23 cellular contexts compared by ENCODE assay signal in the genomic region with DNA sequence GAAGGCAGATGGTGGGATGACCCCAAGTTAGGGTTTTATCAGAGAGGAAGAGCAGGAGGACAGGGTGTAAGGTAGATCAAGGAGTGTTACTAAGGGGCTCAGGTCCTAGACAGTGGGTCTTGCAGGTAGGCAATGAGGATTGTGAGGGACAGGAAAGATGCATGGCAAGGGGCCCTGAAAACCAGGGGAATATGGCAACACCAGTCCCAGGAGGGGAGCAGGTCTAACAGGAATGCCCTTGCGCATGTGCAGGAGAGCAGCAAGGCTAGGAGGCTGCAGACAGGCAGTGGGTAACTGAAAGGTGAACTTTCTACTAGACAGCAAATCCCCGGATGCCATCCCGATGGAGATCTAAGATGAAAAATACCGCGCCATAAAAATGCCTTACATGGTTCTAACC.
DNase-seq lines count a peak whose midpoint lies in the region; ATAC-seq and TF ChIP-seq lines count a peak whose summit lies in the region.
"Had no signal": no experiment of that assay in that cellular context is flagged by ENCODE, and none has a peak within 500 bp of the region (broad histone marks: within the 10 kb centered on the region; RNA-seq: fewer than 3 reads in every experiment).

No MANE protein-coding gene starts in this region.

- intact Hi-C loops in CD4-positive, alpha-beta T cell (cut with DNase I, micrococcal nuclease): no loop called here

- TF ChIP-seq EP300 in upper lobe of left lung (IDR thresholded peaks at IDR 0.05): no peak

- TF ChIP-seq CTCF in VCaP (conservative IDR thresholded peaks at IDR 0.05) (no peak), coronary artery (IDR thresholded peaks at IDR 0.05) (no peak), osteocyte (IDR thresholded peaks at IDR 0.05) (no peak), upper lobe of left lung (IDR thresholded peaks at IDR 0.05) (no peak)
- no peak for TF ChIP-seq CTCF in CD4-positive, alpha-beta T cell (IDR thresholded peaks at IDR 0.05)

- no peak overlapping the region for H3K27ac Mint-ChIP-seq in osteocyte (ENCODE audit: unreplicated experiment)
- no peak overlapping the region for H3K27ac Mint-ChIP-seq in CD4-positive, alpha-beta T cell
- H3K27ac Mint-ChIP-seq: CD4-positive, alpha-beta memory T cell; CD8-positive, alpha-beta memory T cell had no signal

- no peak for ATAC-seq in upper lobe of left lung (ENCODE audit: low FRiP score in 2 of 2)
- no peak for ATAC-seq in CD4-positive, alpha-beta T cell (ENCODE audit: poor library complexity)
- ATAC-seq: GM12878 had no signal

- no peak for TF ChIP-seq POLR2A in upper lobe of left lung (IDR thresholded peaks at IDR 0.05)

- no peaks in the 10 kb centered on the region for H3K27me3 Mint-ChIP-seq in osteocyte (ENCODE audit: unreplicated experiment)
- H3K27me3 Mint-ChIP-seq in CD4-positive, alpha-beta T cell: peaks cover 7% of the 10 kb centered on the region

- H3K4me3 ChIP-seq in coronary artery: no peak overlapping the region
- H3K4me3 ChIP-seq in upper lobe of left lung: no peak overlapping the region
- H3K4me3 ChIP-seq: BLaER1, GM12878 had no signal

- no peaks in the 10 kb centered on the region for H3K4me1 ChIP-seq in upper lobe of left lung
- H3K4me1 ChIP-seq: BE2C had no signal

- H3K4me3 Mint-ChIP-seq in osteocyte (ENCODE audit: unreplicated experiment): no peak overlapping the region
- H3K4me3 Mint-ChIP-seq in CD4-positive, alpha-beta T cell: no peak overlapping the region
- H3K4me3 Mint-ChIP-seq: CD4-positive, alpha-beta memory T cell; CD8-positive, alpha-beta memory T cell had no signal

- no peaks in the 10 kb centered on the region for H3K9me3 ChIP-seq in upper lobe of left lung
- H3K9me3 ChIP-seq in CD4-positive, alpha-beta T cell (ENCODE audit: control insufficient read depth, low read length): no peaks in the 10 kb centered on the region
- H3K9me3 ChIP-seq: BE2C, BLaER1 had no signal

- peak overlapping the region; percentile 16; the same call in 1 of the 2 replicates for H3K27ac ChIP-seq in VCaP
- no peak overlapping the region for H3K27ac ChIP-seq in coronary artery
- H3K27ac ChIP-seq in upper lobe of left lung: no peak overlapping the region
- H3K27ac ChIP-seq in CD4-positive, alpha-beta T cell (ENCODE audit: low read depth, low read length): no peak overlapping the region
- H3K27ac ChIP-seq: BLaER1 had no signal

- H3K9me3 Mint-ChIP-seq in osteocyte (ENCODE audit: unreplicated experiment): peaks cover 12% of the 10 kb centered on the region
- no peaks in the 10 kb centered on the region for H3K9me3 Mint-ChIP-seq in CD4-positive, alpha-beta T cell

- DNase-seq in coronary artery (ENCODE audit: low spot score) (peak; percentile 46), osteocyte (ENCODE audit: extremely low spot score, unreplicated experiment) (peak; percentile 68), upper lobe of left lung (no peak), HuH-7.5 (ENCODE audit: low spot score) (no peak), retina (no peak)
- DNase-seq in CD4-positive, alpha-beta T cell: no peak
- DNase-seq: 8988T; ACHN; BE2C; C1 segment of cervical spinal cord; CD4-positive, alpha-beta memory T cell; CD8-positive, alpha-beta memory T cell; COR-L47; DMS 273 treated with DMSO at 0.1 percent for 48 hours; DMS153; DMS53; DMS79; DND-41; EL; GDM1 had no signal

- POLR2A ChIA-PET in CD4-positive, alpha-beta T cell (lab: Charles Lee): no interaction called here

- CTCF ChIA-PET in CD4-positive, alpha-beta T cell (lab: Charles Lee): no interaction called here

- 93 to 95% methylated on average over 5 of the region's 5 CpGs for WGBS in upper lobe of left lung, 2 donors

- H3K36me3 ChIP-seq in upper lobe of left lung: no peaks in the 10 kb centered on the region
- H3K36me3 ChIP-seq: BE2C, BLaER1 had no signal

- no peaks in the 10 kb centered on the region for H3K4me1 Mint-ChIP-seq in osteocyte (ENCODE audit: unreplicated experiment)
- H3K4me1 Mint-ChIP-seq in CD4-positive, alpha-beta T cell (ENCODE audit: low read depth): no peaks in the 10 kb centered on the region
- H3K4me1 Mint-ChIP-seq: CD4-positive, alpha-beta memory T cell; CD8-positive, alpha-beta memory T cell had no signal

- H3K36me3 Mint-ChIP-seq in osteocyte (ENCODE audit: unreplicated experiment): no peaks in the 10 kb centered on the region
- H3K36me3 Mint-ChIP-seq in CD4-positive, alpha-beta T cell (ENCODE audit: low read depth): no peaks in the 10 kb centered on the region
- H3K36me3 Mint-ChIP-seq: CD8-positive, alpha-beta memory T cell had no signal

- H3K27me3 ChIP-seq in upper lobe of left lung: no peaks in the 10 kb centered on the region
- peaks cover 5% of the 10 kb centered on the region for H3K27me3 ChIP-seq in CD4-positive, alpha-beta T cell (ENCODE audit: control insufficient read depth, insufficient read depth, low read length)
- H3K27me3 ChIP-seq: BE2C, BLaER1 had no signal

Comparison
In these comparisons a context has a peak if more than half of its experiments do, and no peak if none do; other contexts are left out.
1. DNase-seq: peak in coronary artery (single experiment) and osteocyte (single experiment); none in upper lobe of left lung (0 of 2), HuH-7.5 (single experiment), CD4-positive, alpha-beta T cell (0 of 10) and retina (single experiment).